Comparison of ENCODE assay signal across 19 cellular contexts in the genomic region with DNA sequence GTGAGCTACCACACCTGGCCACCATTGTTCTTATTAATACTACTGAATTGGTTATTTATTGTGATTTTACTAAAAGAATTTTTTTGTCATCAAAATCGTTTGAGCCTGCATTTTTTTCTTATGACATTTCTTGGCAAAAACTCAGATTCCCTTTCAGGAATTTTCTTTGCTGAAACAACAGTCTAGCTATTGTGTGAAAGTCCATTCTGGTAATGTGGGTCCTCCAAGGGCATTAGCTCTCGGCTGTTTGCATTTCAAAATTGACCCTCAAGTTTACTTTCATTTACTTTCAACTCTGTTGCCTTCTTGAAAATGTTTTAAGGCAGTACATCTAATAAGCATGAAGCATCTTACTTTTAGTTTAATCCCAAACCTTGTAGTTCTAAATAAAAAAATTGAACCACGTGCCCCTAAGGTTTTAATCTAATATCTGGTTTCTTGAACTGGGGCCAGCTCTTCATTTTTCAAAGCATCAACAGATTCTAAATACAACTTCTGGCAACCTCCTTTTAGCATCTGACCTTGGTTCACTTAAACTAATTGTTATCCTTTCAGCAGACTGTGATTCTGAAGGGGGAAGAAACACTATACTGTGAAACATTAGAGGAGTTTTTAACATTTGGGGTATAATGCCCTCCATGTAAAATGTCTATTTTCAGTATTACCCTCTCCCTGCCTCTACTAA.
DNase-seq lines count a peak whose midpoint lies in the region; ATAC-seq, FAIRE-seq and TF ChIP-seq lines count a peak whose summit lies in the region.
"Had no signal": no experiment of that assay in that cellular context is flagged by ENCODE, and none has a peak within 500 bp of the region (broad histone marks: within the 10 kb centered on the region; RNA-seq: fewer than 3 reads in every experiment).

No MANE protein-coding gene starts in this region.

- H3K27ac ChIP-seq in SJSA1 = peak overlapping the region; percentile 53
- peak overlapping the region in 3 of 4 donors; percentile 12 to 67 (median 48) for H3K27ac ChIP-seq in pancreas
- no peak overlapping the region for H3K27ac ChIP-seq in small intestine (ENCODE audit: low read depth in 1 of 2, low read length in 1 of 2)
- H3K27ac ChIP-seq: adrenal gland, esophagus squamous epithelium, skin epidermis had no signal

- H3K9me3 ChIP-seq in SJSA1 (replicated peaks) (no peaks in the 10 kb centered on the region), pancreas (no peaks in the 10 kb centered on the region), small intestine (ENCODE audit: control insufficient read depth, low read depth) (no peaks in the 10 kb centered on the region)
- H3K9me3 ChIP-seq: adrenal gland, BE2C, esophagus squamous epithelium, HAP-1 had no signal

- no peaks in the 10 kb centered on the region for H3K36me3 ChIP-seq in SJSA1
- H3K36me3 ChIP-seq in pancreas = no peaks in the 10 kb centered on the region
- H3K36me3 ChIP-seq in small intestine (ENCODE audit: control insufficient read depth in 2 of 2, insufficient read depth in 2 of 2, low read length in 2 of 2) = no peaks in the 10 kb centered on the region
- H3K36me3 ChIP-seq: adrenal gland, BE2C, esophagus squamous epithelium, HAP-1 had no signal

- H3K27me3 ChIP-seq in SJSA1 (replicated peaks) = no peaks in the 10 kb centered on the region
- no peaks in the 10 kb centered on the region for H3K27me3 ChIP-seq in pancreas
- no peaks in the 10 kb centered on the region for H3K27me3 ChIP-seq in small intestine (ENCODE audit: control insufficient read depth in 2 of 2, insufficient read depth in 2 of 2, low read length in 2 of 2)
- H3K27me3 ChIP-seq: adrenal gland, BE2C, esophagus squamous epithelium had no signal

- TF ChIP-seq CTCF in fibroblast of mammary gland (conservative IDR thresholded peaks at IDR 0.05; ENCODE audit: control insufficient read depth, insufficient read depth, low read depth, low read length) (no peak), pancreas (IDR thresholded peaks at IDR 0.05) (no peak)

- FAIRE-seq in pancreas (lab: Jason Lieb, UNC) = no peak
- FAIRE-seq in small intestine (lab: Jason Lieb, UNC) = no peak

- WGBS in pancreas, 2 donors = 11 to 13% methylated on average over 3 of the region's 3 CpGs
- 45 to 61% (median 48%) methylated on average over 3 of the region's 3 CpGs for WGBS in small intestine, 3 donors

- H3K4me1 ChIP-seq in SJSA1 (replicated peaks) = peaks cover 15% of the 10 kb centered on the region
- H3K4me1 ChIP-seq in pancreas = peaks cover 18 to 32% (median 30%) of the 10 kb centered on the region in 3 donors
- no peaks in the 10 kb centered on the region for H3K4me1 ChIP-seq in small intestine (ENCODE audit: control insufficient read depth in 2 of 2, insufficient read depth in 1 of 2, low read depth in 1 of 2, low read length in 1 of 2)
- H3K4me1 ChIP-seq: BE2C, esophagus squamous epithelium, HAP-1 had no signal

- ATAC-seq in pancreas (peak in 1 of 4 donors; percentile 15), GM21528 (IDR thresholded peaks at IDR 0.05; ENCODE audit: low FRiP score, unreplicated experiment) (no peak)
- ATAC-seq: activated T-cell treated with anti-CD3 and anti-CD28 coated beads, Interleukin-2, amount 50 U/mL, for 72 hours; K562; stimulated activated naive CD8-positive, alpha-beta T cell treated with anti-CD3 and anti-CD28 coated beads, Interleukin-15, amount 100 ng/mL, for 72 hours had no signal

- H3K4me3 ChIP-seq in SJSA1 (no peak overlapping the region), fibroblast of mammary gland (ENCODE audit: control insufficient read depth, low read depth, low read length) (no peak overlapping the region), pancreas (no peak overlapping the region), small intestine (ENCODE audit: low read depth in 1 of 2, low read length in 2 of 2) (no peak overlapping the region)
- H3K4me3 ChIP-seq: adrenal gland, esophagus squamous epithelium, HAP-1, K562, skin epidermis had no signal

- peak; percentile 24 for DNase-seq in COLO829 (ENCODE audit: low spot score)
- peak in 1 of 2 experiments; percentile 69 for DNase-seq in SJSA1 (ENCODE audit: low read depth in 1 of 2, low spot score in 2 of 2)
- peak; percentile 57 for DNase-seq in fibroblast of mammary gland (ENCODE audit: low read depth)
- no peak for DNase-seq in pancreas
- DNase-seq in NCI-H345 treated with DMSO at 0.1 percent for 48 hours (lab: John Stamatoyannopoulos, UW; ENCODE audit: unreplicated experiment) = no peak
- no peak for DNase-seq in NCI-H1694 (lab: John Stamatoyannopoulos, UW)
- DNase-seq in small intestine = no peak
- DNase-seq: activated CD4-positive, alpha-beta T cell treated with anti-CD3 and anti-CD28 coated beads, Interleukin-2, amount 10 ng/mL, durations not matched to agents 24 days and 14 days; activated T-cell treated with anti-CD3 and anti-CD28 coated beads, Interleukin-2, amount 50 U/mL, for 72 hours; adrenal gland; BE2C; DMS153; esophagus squamous epithelium; NCI-H1436 treated with DMSO at 0.1 percent for 48 hours; stimulated activated naive CD8-positive, alpha-beta T cell treated with anti-CD3 and anti-CD28 coated beads, Interleukin-15, amount 100 ng/mL, for 72 hours had no signal

- intact Hi-C loops in pancreas (cut with DNase I) = no loop called here

Comparison
In these comparisons a context has a peak if more than half of its experiments do, and no peak if none do; other contexts are left out.
1. DNase-seq: peak in COLO829 (single experiment) and fibroblast of mammary gland (single experiment); none in pancreas (0 of 6), NCI-H345 treated with DMSO at 0.1 percent for 48 hours (single experiment), NCI-H1694 (single experiment) and small intestine (single experiment).
2. H3K27ac ChIP-seq: peak in SJSA1 (single experiment) and pancreas (3 of 4); none in small intestine (0 of 2).